In the genomic region with DNA sequence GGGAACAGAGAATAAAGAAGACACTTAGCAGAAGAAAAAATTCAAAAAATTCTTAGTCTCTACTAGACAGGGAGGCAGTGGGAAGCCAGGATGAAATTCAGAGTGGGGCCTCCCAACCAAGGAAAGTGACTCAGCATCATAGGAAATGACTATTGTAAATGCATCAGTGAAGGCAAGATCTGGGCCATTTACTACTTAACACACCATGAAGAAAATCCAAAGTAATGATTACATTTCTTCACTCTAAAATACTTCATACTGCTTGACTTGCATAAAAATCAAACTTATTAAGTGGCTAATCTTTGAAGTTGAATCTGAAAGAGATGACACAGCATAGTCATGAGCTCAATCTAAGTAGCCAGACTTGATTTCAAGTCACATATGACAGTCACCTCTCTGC, we compare ENCODE assay signal across 20 cellular contexts.
"Had no signal": no experiment of that assay in that cellular context is flagged by ENCODE, and none has a peak within 500 bp of the region (broad histone marks: within the 10 kb centered on the region; RNA-seq: fewer than 3 reads in every experiment).

No MANE protein-coding gene starts in this region.

- DNase-seq: activated CD4-positive, alpha-beta memory T cell treated with anti-CD3 and anti-CD28 coated beads, Interleukin-2, amount 10 ng/mL, durations not matched to agents 7 days and 5 days; activated CD4-positive, alpha-beta T cell treated with anti-CD3 and anti-CD28 coated beads for 4 hours; activated effector memory CD4-positive, alpha-beta T cell treated with anti-CD3 and anti-CD28 coated beads, Interleukin-2, amount 50 U/mL, for 16 hours; activated T-cell treated with anti-CD3 and anti-CD28 coated beads, Interleukin-2, amount 50 U/mL, for 24 hours; adrenal gland; caudate nucleus; colonic mucosa; foreskin melanocyte; heart left ventricle; islet precursor cell; left ventricle myocardium superior; nucleus accumbens; stimulated activated CD4-positive, alpha-beta T cell treated with anti-CD3 and anti-CD28 coated beads, Interleukin-4, amount 100 ng/mL, for 24 hours; stimulated activated CD8-positive, alpha-beta memory T cell treated with anti-CD3 and anti-CD28 coated beads, Interleukin-4, amount 100 ng/mL, for 48 hours; stimulated activated naive CD4-positive, alpha-beta T cell treated with Interleukin-2 at 50 U/mL for 16 hours; substantia nigra had no signal

- H3K9me3 ChIP-seq: adrenal gland, colonic mucosa, vagina had no signal

- H3K27ac ChIP-seq: adrenal gland, colonic mucosa, heart left ventricle, right atrium auricular region, skin epidermis, tibial nerve, vagina had no signal

- H3K36me3 ChIP-seq: adrenal gland, colonic mucosa, heart left ventricle, right atrium auricular region, tibial nerve, vagina had no signal

- ATAC-seq: heart left ventricle, left ventricle myocardium superior had no signal

- H3K4me3 ChIP-seq: adrenal gland, colonic mucosa, heart left ventricle, right atrium auricular region, skin epidermis, tibial nerve, vagina had no signal

- H3K4me1 ChIP-seq: adrenal gland, colonic mucosa, heart left ventricle, right atrium auricular region, tibial nerve, vagina had no signal

- H3K27me3 ChIP-seq: adrenal gland, colonic mucosa, heart left ventricle, right atrium auricular region, tibial nerve, vagina had no signal
